Comparison of ENCODE assay signal across 30 cellular contexts in genomic region chr12:6546016-6546415, GRCh38.
"Had no signal": no experiment of that assay in that cellular context is flagged by ENCODE, and none has a peak within 500 bp of the region (broad histone marks: within the 10 kb centered on the region; RNA-seq: fewer than 3 reads in every experiment).

No MANE protein-coding gene starts in this region.

- H3K9me3 Mint-ChIP-seq: activated naive CD4-positive, alpha-beta T cell treated with anti-CD3 and anti-CD28 coated beads, Interleukin-2, amount 50 U/mL, for 24 hours; activated naive CD8-positive, alpha-beta T cell treated with anti-CD3 and anti-CD28 coated beads, Interleukin-2, amount 50 U/mL, for 24 hours; activated T-helper 17 cell treated with anti-CD3 and anti-CD28 coated beads, Interleukin-2, amount 50 U/mL, for 72 hours; immature natural killer cell; natural killer cell treated with Interleukin-12 subunit alpha and Interleukin-12 subunit beta and Interleukin-15 and Interleukin-18, amount 100 ng/mL, for 72 hours; stimulated activated naive B cell treated with anti-CD40 and anti-IgM and Interleukin-4, amounts not matched to agents 10 μg/mL and 1 μg/mL and 100 μg/mL, for 72 hours; T-cell had no signal

- ATAC-seq: activated CD4-positive, CD25-positive, alpha-beta regulatory T cell treated with anti-CD3 and anti-CD28 coated beads, Interleukin-2, amount 50 U/mL, for 24 hours; activated naive CD8-positive, alpha-beta T cell treated with anti-CD3 and anti-CD28 coated beads, Interleukin-2, amount 50 U/mL, for 24 hours; activated T-helper 17 cell treated with anti-CD3 and anti-CD28 coated beads, Interleukin-2, amount 50 U/mL, for 72 hours; gastroesophageal sphincter; natural killer cell treated with Interleukin-12 subunit alpha and Interleukin-12 subunit beta and Interleukin-15 and Interleukin-18, amount 100 ng/mL, for 72 hours; pancreas; stimulated activated naive B cell treated with anti-CD40 and anti-IgM and Interleukin-4, amounts not matched to agents 10 μg/mL and 1 μg/mL and 100 μg/mL, for 72 hours; T-cell; upper lobe of right lung had no signal

- H3K4me3 Mint-ChIP-seq: activated naive CD4-positive, alpha-beta T cell treated with anti-CD3 and anti-CD28 coated beads, Interleukin-2, amount 50 U/mL, for 24 hours; activated naive CD8-positive, alpha-beta T cell treated with anti-CD3 and anti-CD28 coated beads, Interleukin-2, amount 50 U/mL, for 24 hours; activated T-helper 17 cell treated with anti-CD3 and anti-CD28 coated beads, Interleukin-2, amount 50 U/mL, for 72 hours; immature natural killer cell; natural killer cell treated with Interleukin-12 subunit alpha and Interleukin-12 subunit beta and Interleukin-15 and Interleukin-18, amount 100 ng/mL, for 72 hours; stimulated activated naive B cell treated with anti-CD40 and anti-IgM and Interleukin-4, amounts not matched to agents 10 μg/mL and 1 μg/mL and 100 μg/mL, for 72 hours; T-cell had no signal

- H3K27ac ChIP-seq: colonic mucosa, pancreas, prostate gland, stomach, thyroid gland, upper lobe of right lung, WERI-Rb-1 had no signal

- H3K36me3 ChIP-seq: colonic mucosa, prostate gland had no signal

- H3K4me1 ChIP-seq: pancreas, prostate gland had no signal

- H3K9me3 ChIP-seq: colonic mucosa, gastroesophageal sphincter, pancreas, prostate gland, stomach, thyroid gland, upper lobe of right lung had no signal

- H3K27me3 ChIP-seq: colonic mucosa, gastroesophageal sphincter, pancreas, stomach, thyroid gland, upper lobe of right lung had no signal

- H3K27ac Mint-ChIP-seq: activated naive CD4-positive, alpha-beta T cell treated with anti-CD3 and anti-CD28 coated beads, Interleukin-2, amount 50 U/mL, for 24 hours; activated naive CD8-positive, alpha-beta T cell treated with anti-CD3 and anti-CD28 coated beads, Interleukin-2, amount 50 U/mL, for 24 hours; activated T-helper 17 cell treated with anti-CD3 and anti-CD28 coated beads, Interleukin-2, amount 50 U/mL, for 72 hours; natural killer cell treated with Interleukin-12 subunit alpha and Interleukin-12 subunit beta and Interleukin-15 and Interleukin-18, amount 100 ng/mL, for 72 hours; T-cell had no signal

- H3K27me3 Mint-ChIP-seq: activated naive CD4-positive, alpha-beta T cell treated with anti-CD3 and anti-CD28 coated beads, Interleukin-2, amount 50 U/mL, for 24 hours; activated naive CD8-positive, alpha-beta T cell treated with anti-CD3 and anti-CD28 coated beads, Interleukin-2, amount 50 U/mL, for 24 hours; activated T-helper 17 cell treated with anti-CD3 and anti-CD28 coated beads, Interleukin-2, amount 50 U/mL, for 72 hours; natural killer cell treated with Interleukin-12 subunit alpha and Interleukin-12 subunit beta and Interleukin-15 and Interleukin-18, amount 100 ng/mL, for 72 hours; stimulated activated naive B cell treated with anti-CD40 and anti-IgM and Interleukin-4, amounts not matched to agents 10 μg/mL and 1 μg/mL and 100 μg/mL, for 72 hours; T-cell had no signal

- H3K4me3 ChIP-seq: colonic mucosa, gastroesophageal sphincter, lung, pancreas, prostate gland, stomach, thyroid gland, upper lobe of right lung had no signal

- DNase-seq: activated CD4-positive, alpha-beta T cell treated with anti-CD3 and anti-CD28 coated beads for 48 hours; activated CD4-positive, alpha-beta T cell treated with anti-CD3 and anti-CD28 coated beads, Interleukin-2, amount 50 U/mL, for 48 hours; activated CD8-positive, alpha-beta memory T cell treated with anti-CD3 and anti-CD28 coated beads for 24 hours; activated naive CD8-positive, alpha-beta T cell treated with anti-CD3 and anti-CD28 coated beads, Interleukin-2, amount 50 U/mL, for 24 hours; activated T-cell treated with anti-CD3 and anti-CD28 coated beads, Interleukin-2, amount 50 U/mL, for 1 hour; amygdala; cerebellar nuclear complex; colonic mucosa; effector CD8-positive, alpha-beta T cell; hippocampal formation; immature natural killer cell; kidney; mesendoderm; pancreas; retina; stimulated activated CD4-positive, alpha-beta T cell treated with anti-CD3 and anti-CD28 coated beads, Interleukin-15, amount 100 ng/mL, for 24 hours; stimulated activated CD4-positive, alpha-beta T cell treated with anti-CD3 and anti-CD28 coated beads, Interleukin-2, amount 100 ng/mL, for 24 hours; stimulated activated naive B cell treated with anti-CD40 and anti-IgM and Interleukin-4, amounts not matched to agents 10 μg/mL and 1 μg/mL and 100 μg/mL, for 72 hours; stomach; T-cell; thyroid gland; upper lobe of right lung; WERI-Rb-1 had no signal
